25 cellular contexts compared by ENCODE assay signal in the genomic region with DNA sequence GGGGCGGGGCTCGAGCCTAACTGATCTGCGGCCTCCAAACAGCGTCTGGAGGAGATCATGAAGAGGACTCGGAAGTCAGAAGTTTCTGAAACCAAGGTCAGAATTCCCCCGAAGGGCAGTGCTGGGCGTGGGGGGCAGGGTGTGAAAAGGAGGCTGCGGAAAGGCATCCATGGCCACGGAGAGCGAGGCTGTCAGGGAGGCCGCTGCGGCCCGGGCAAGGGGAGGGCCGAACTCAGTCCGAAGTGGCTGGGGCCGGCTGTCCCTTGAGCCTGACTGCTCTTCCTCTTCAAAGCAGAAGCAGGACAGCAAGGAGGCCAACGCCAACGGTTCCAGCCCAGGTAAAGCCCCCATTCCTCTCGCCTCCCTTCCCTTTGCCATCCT. TPM values are rescaled to one million over a fixed set of nuclear protein-coding genes. Genes with fewer than 3 reads are reported as not detected.
DNase-seq lines count a peak whose midpoint lies in the region; ATAC-seq, FAIRE-seq and TF ChIP-seq lines count a peak whose summit lies in the region.
"Had no signal": no experiment of that assay in that cellular context is flagged by ENCODE, and none has a peak within 500 bp of the region (broad histone marks: within the 10 kb centered on the region; RNA-seq: fewer than 3 reads in every experiment).

No MANE protein-coding gene starts in this region.

- no peak overlapping the region for H3K9ac ChIP-seq in iPS-18a (ENCODE audit: low read length)

- peaks cover 31% of the 10 kb centered on the region for H3K36me3 Mint-ChIP-seq in GM23338 (ENCODE audit: low read depth)
- peaks cover 18% of the 10 kb centered on the region for H3K36me3 Mint-ChIP-seq in WTC11
- H3K36me3 Mint-ChIP-seq in glutamatergic neuron (ENCODE audit: unreplicated experiment) = no peaks in the 10 kb centered on the region

- peaks cover 35% of the 10 kb centered on the region for H3K4me1 ChIP-seq in GM23338 (ENCODE audit: insufficient read depth)
- peaks cover 9% of the 10 kb centered on the region for H3K4me1 ChIP-seq in iPS-18a (ENCODE audit: control insufficient read depth, low read depth, low read length)
- H3K4me1 ChIP-seq in small intestine (ENCODE audit: control insufficient read depth in 2 of 2, insufficient read depth in 1 of 2, low read depth in 1 of 2, low read length in 1 of 2) = no peaks in the 10 kb centered on the region

- H3K9me3 Mint-ChIP-seq in GM23338 (no peaks in the 10 kb centered on the region), WTC11 (no peaks in the 10 kb centered on the region), glutamatergic neuron (ENCODE audit: unreplicated experiment) (peaks cover 8% of the 10 kb centered on the region)
- H3K9me3 Mint-ChIP-seq: central memory CD8-positive, alpha-beta T cell; memory B cell; natural killer cell had no signal

- H3K9me3 ChIP-seq in iPS-18a (ENCODE audit: control insufficient read depth, low read depth, low read length) (no peaks in the 10 kb centered on the region), small intestine (ENCODE audit: control insufficient read depth, low read depth) (no peaks in the 10 kb centered on the region)

- ATAC-seq in GM23338 (no peak), WTC11 (no peak), GM18520 (IDR thresholded peaks at IDR 0.05; ENCODE audit: unreplicated experiment) (no peak), GM19035 (IDR thresholded peaks at IDR 0.05; ENCODE audit: unreplicated experiment) (no peak)
- ATAC-seq: natural killer cell had no signal

- FAIRE-seq in small intestine (lab: Jason Lieb, UNC) = no peak
- FAIRE-seq: kidney had no signal

- 25 to 66% (median 55%) methylated on average over 19 of the region's 19 CpGs for WGBS in small intestine, 3 donors

- no peak for DNase-seq in GM23338 (ENCODE audit: low spot score)
- DNase-seq in WTC11 (ENCODE audit: low spot score) = no peak
- DNase-seq in small intestine = no peak
- DNase-seq in glutamatergic neuron = no peak
- DNase-seq: activated CD4-positive, alpha-beta T cell treated with anti-CD3 and anti-CD28 coated beads, Interleukin-2, amount 50 U/mL, for 48 hours; activated naive CD4-positive, alpha-beta T cell treated with Interleukin-2 at 50 U/mL for 16 hours; activated T-cell treated with anti-CD3 and anti-CD28 coated beads, Interleukin-2, amount 50 U/mL, for 1 hour; amygdala; COR-L47; DND-41; effector memory CD4-positive, alpha-beta T cell; kidney; natural killer cell; NCI-H2081 treated with DMSO at 0.1 percent for 48 hours; NCI-H510A treated with DMSO at 0.1 percent for 48 hours; SHP77; stimulated activated CD4-positive, alpha-beta T cell treated with anti-CD3 and anti-CD28 coated beads, Interleukin-4, amount 100 ng/mL, for 4 hours; substantia nigra had no signal

- no peaks in the 10 kb centered on the region for H3K9me2 ChIP-seq in GM23338 (ENCODE audit: insufficient read depth)

- H3K27ac ChIP-seq in GM23338 (ENCODE audit: low read depth) (no peak overlapping the region), iPS-18a (ENCODE audit: low read length) (no peak overlapping the region), small intestine (ENCODE audit: low read depth in 1 of 2, low read length in 1 of 2) (peak overlapping the region; percentile 50 to 76)
- H3K27ac ChIP-seq: VCaP had no signal

- no peak overlapping the region for H2AFZ ChIP-seq in GM23338

- H3K4me3 ChIP-seq in GM23338 = peak overlapping the region; percentile 75; the same call in 1 of the 2 replicates
- peak overlapping the region; percentile 63 for H3K4me3 ChIP-seq in iPS-18a (ENCODE audit: low read length)
- H3K4me3 ChIP-seq in small intestine (ENCODE audit: low read depth in 1 of 2, low read length in 2 of 2) = peak overlapping the region in 1 of 2 donors; percentile 33

- H3K27me3 Mint-ChIP-seq in GM23338 (ENCODE audit: insufficient read depth, low read depth, poor library complexity) (peaks cover 11% of the 10 kb centered on the region), WTC11 (ENCODE audit: low read depth) (no peaks in the 10 kb centered on the region), glutamatergic neuron (ENCODE audit: unreplicated experiment) (peaks cover 9% of the 10 kb centered on the region)
- H3K27me3 Mint-ChIP-seq: central memory CD8-positive, alpha-beta T cell; memory B cell had no signal

- H3K79me2 ChIP-seq in GM23338 (replicated peaks; ENCODE audit: insufficient read depth) = no peaks in the 10 kb centered on the region

- peaks cover 8% of the 10 kb centered on the region for H4K20me1 ChIP-seq in GM23338 (replicated peaks; ENCODE audit: insufficient read depth)

- H3K4me3 Mint-ChIP-seq in GM23338 = peak overlapping the region; percentile 70
- H3K4me3 Mint-ChIP-seq in WTC11 = peak overlapping the region; percentile 71
- H3K4me3 Mint-ChIP-seq in glutamatergic neuron (ENCODE audit: unreplicated experiment) = no peak overlapping the region
- H3K4me3 Mint-ChIP-seq: central memory CD8-positive, alpha-beta T cell; memory B cell; natural killer cell had no signal

- CTCF ChIA-PET in WTC11 (lab: Charles Lee) = interaction anchor here (0.8 to 1.9 kb wide), 14 partner anchors 9 to 190 kb away, joined by 3 to 27 read pairs (median 4); partner anchors contain the start of genes MAP7D1, SH3D21, THRAP3 and TRAPPC3

- POLR2A ChIA-PET in WTC11 (lab: Charles Lee) = interaction anchor here (0.5 to 3.0 kb wide), 10 partner anchors 9 to 345 kb away, joined by 3 to 24 read pairs (median 8); partner anchors contain the start of genes SH3D21, THRAP3 and TRAPPC3

- TF ChIP-seq CTCF in GM23338 (conservative IDR thresholded peaks at IDR 0.05; ENCODE audit: low read depth in 2 of 2) = no peak
- no peak for TF ChIP-seq CTCF in WTC11 (IDR thresholded peaks at IDR 0.05)
- no peak for TF ChIP-seq CTCF in glutamatergic neuron (IDR thresholded peaks at IDR 0.05; ENCODE audit: partially characterized antibody, unreplicated experiment)

- H3F3A ChIP-seq in GM23338 (replicated peaks; ENCODE audit: low read depth) = 0 out of 2 replicates have a peak, but pooled peaks cover 19% of the 10 kb centered on the region

- peak overlapping the region; percentile 69 for H3K4me2 ChIP-seq in GM23338

- H3K27ac Mint-ChIP-seq in GM23338 (peak overlapping the region; percentile 60), WTC11 (peak overlapping the region; percentile 96), glutamatergic neuron (ENCODE audit: unreplicated experiment) (no peak overlapping the region)
- H3K27ac Mint-ChIP-seq: memory B cell had no signal

- H3K36me3 ChIP-seq in GM23338 (ENCODE audit: insufficient read depth) = 0 out of 2 replicates have a peak, but pooled peaks cover 4% of the 10 kb centered on the region
- H3K36me3 ChIP-seq in iPS-18a (ENCODE audit: control insufficient read depth, low read depth, low read length) = peaks cover 21% of the 10 kb centered on the region
- H3K36me3 ChIP-seq in small intestine (ENCODE audit: control insufficient read depth in 2 of 2, insufficient read depth in 2 of 2, low read length in 2 of 2) = peaks cover 10 to 21% of the 10 kb centered on the region in 2 donors

- H3K27me3 ChIP-seq in GM23338 (ENCODE audit: insufficient read depth) = peaks cover 20% of the 10 kb centered on the region
- no peaks in the 10 kb centered on the region for H3K27me3 ChIP-seq in iPS-18a (ENCODE audit: control insufficient read depth, insufficient read depth, low read length)
- no peaks in the 10 kb centered on the region for H3K27me3 ChIP-seq in small intestine (ENCODE audit: control insufficient read depth in 2 of 2, insufficient read depth in 2 of 2, low read length in 2 of 2)

- H3K4me1 Mint-ChIP-seq in GM23338 = peaks cover 50% of the 10 kb centered on the region
- peaks cover 32% of the 10 kb centered on the region for H3K4me1 Mint-ChIP-seq in WTC11
- H3K4me1 Mint-ChIP-seq in glutamatergic neuron (ENCODE audit: low read depth, unreplicated experiment) = peaks cover 9% of the 10 kb centered on the region

TF ChIP-seq in GM23338, 12 proteins besides CTCF, POLR2A, EP300 and RAD21 (continues in another document):
- TF ChIP-seq EZH2 (IDR thresholded peaks at IDR 0.05; ENCODE audit: low read depth, unreplicated experiment) = no peak

TF ChIP-seq in WTC11, 78 proteins besides CTCF, POLR2A, EP300 and RAD21 (continues in another document):
- no peak for TF ChIP-seq ELF4 (CRISPR knock-in tag; IDR thresholded peaks at IDR 0.05; ENCODE audit: low read depth)
- no peak for TF ChIP-seq ZNF138 (CRISPR knock-in tag; conservative IDR thresholded peaks at IDR 0.05)

RNA-seq across cellular contexts. Expression of gene MAP7D1, which starts 23.2 kb away (rescaled TPM):
- 37.4 and 59.8 TPM in 2 replicates for total RNA-seq in GM23338 (2014; rRNA removed; shearing (Covaris generic))
- polyA plus RNA-seq in GM23338 (2016; fragmentation: Nextera tagmentation; extraction: Ambion mirVana) (13.8 and 14.7 TPM in 2 replicates), small intestine (10 to 100 TPM; 37.4 to 58.6 (median 47.9) TPM)
- total RNA-seq in WTC11 (2021) (65.0 to 88.7 TPM (median 72.0 TPM) in 3 replicates), glutamatergic neuron (ENCODE audit: unreplicated experiment) (152 TPM)

RNA-seq across cellular contexts. Expression of gene TRAPPC3, which starts 29.9 kb away (rescaled TPM):
- 55.8 and 55.9 TPM in 2 replicates for total RNA-seq in GM23338 (2014; rRNA removed; shearing (Covaris generic))
- polyA plus RNA-seq in GM23338 (2016; fragmentation: Nextera tagmentation; extraction: Ambion mirVana) (45.2 and 45.6 TPM in 2 replicates), small intestine (10 to 100 TPM; 70.7 to 90.5 (median 72.5) TPM)
- total RNA-seq in WTC11 (2021) (48.9 to 52.5 TPM (median 52.0 TPM) in 3 replicates), glutamatergic neuron (ENCODE audit: unreplicated experiment) (30.0 TPM)

RNA-seq across cellular contexts. Expression of gene THRAP3, which starts 45.0 kb away (rescaled TPM):
- 127 and 145 TPM in 2 replicates for total RNA-seq in GM23338 (2014; rRNA removed; shearing (Covaris generic))
- 147 and 161 TPM in 2 replicates for polyA plus RNA-seq in GM23338 (2016; fragmentation: Nextera tagmentation; extraction: Ambion mirVana)
- total RNA-seq in WTC11 (2021) = 150 to 160 TPM (median 153 TPM) in 3 replicates
- polyA plus RNA-seq in small intestine = 10 to 100 TPM; 25.9 to 41.0 (median 29.1) TPM
- total RNA-seq in glutamatergic neuron (ENCODE audit: unreplicated experiment) = 119 TPM

RNA-seq across cellular contexts. Expression of gene COL8A2, which starts 54.2 kb away (rescaled TPM):
- total RNA-seq in GM23338 (2014; rRNA removed; shearing (Covaris generic)) = 4.9 and 5.0 TPM in 2 replicates
- polyA plus RNA-seq in GM23338 (2016; fragmentation: Nextera tagmentation; extraction: Ambion mirVana) (0.77 and 0.95 TPM in 2 replicates), small intestine (1 to 10 TPM in 1 of 3 donors, under 1 TPM in 1, not detected in 1; 0.27 to 1.3 TPM)
- total RNA-seq in WTC11 (2021) (2.3 to 3.5 TPM (median 3.3 TPM) in 3 replicates), glutamatergic neuron (ENCODE audit: unreplicated experiment) (not detected)
- total RNA-seq: T-helper 1 cell treated with Interleukin-12 subunit alpha and Interleukin-12 subunit beta and Interleukin-4 antibody, amounts not matched to agents 30 ng/mL and 1 ng/mL, for 36 hours had no signal

Comparison
In these comparisons a context has a peak if more than half of its experiments do, and no peak if none do; other contexts are left out.
1. H3K27ac ChIP-seq: peak in small intestine (2 of 2); none in GM23338 (single experiment) and iPS-18a (single experiment).